In genomic region chr5:131171276-131171815, GRCh38 we compare ENCODE assay signal across 8 cellular contexts. TPM values are rescaled to one million over a fixed set of nuclear protein-coding genes. Genes with fewer than 3 reads are reported as not detected.
A peak's percentile ranks its signal among the peaks of the same experiment; 100 is the strongest.
DNase-seq lines count a peak whose midpoint lies in the region; ATAC-seq and TF ChIP-seq lines count a peak whose summit lies in the region.

No MANE protein-coding gene starts in this region.

- DNase-seq in GM06990 (ENCODE audit: extremely low read depth, insufficient read length) (no peak), MG63 (no peak), astrocyte of the cerebellum (ENCODE audit: low read depth) (no peak), stomach (no peak), GM13977 (ENCODE audit: low spot score) (no peak)

- TF ChIP-seq EP300 in stomach (IDR thresholded peaks at IDR 0.05), result no peak

- in situ Hi-C loops in astrocyte of the cerebellum (cut with HindIII; ENCODE audit: low sequenced_read_pairs), result no loop called here
- in situ Hi-C loops in GM13977 (cut with MboI; ENCODE audit: low pct_unique_long_range_greater_than_20kb, low sequenced_read_pairs, unreplicated experiment), result no loop called here

- H3K4me3 ChIP-seq in GM06990 (replicated peaks; ENCODE audit: low read depth, low read length) (peak overlapping the region; percentile 76), MG63 (peak overlapping the region; percentile 66), astrocyte of the cerebellum (ENCODE audit: low read depth, low read length) (peak overlapping the region; percentile 62), stomach (peak overlapping the region; percentile 57 to 67 (median 64))

- TF ChIP-seq CTCF in GM06990 (IDR thresholded peaks at IDR 0.05; ENCODE audit: insufficient read depth, low read length, poor library complexity, severe bottlenecking) (no peak), astrocyte of the cerebellum (IDR thresholded peaks at IDR 0.05; ENCODE audit: low read depth, low read length, missing control alignments) (no peak), stomach (IDR thresholded peaks at IDR 0.05) (no peak), GM13977 (IDR thresholded peaks at IDR 0.05; ENCODE audit: extremely low read depth, insufficient read depth, missing control alignments) (no peak)

- intact Hi-C loops in stomach (cut with DNase I; ENCODE audit: low total_unique reads), result no loop called here

- ATAC-seq in HG02870 (IDR thresholded peaks at IDR 0.05; ENCODE audit: unreplicated experiment) (no peak), GM21447 (IDR thresholded peaks at IDR 0.05; ENCODE audit: unreplicated experiment) (no peak)

- TF ChIP-seq POLR2A in stomach (IDR thresholded peaks at IDR 0.05), result no peak

- H3K36me3 ChIP-seq in GM06990 (ENCODE audit: control insufficient read depth, insufficient read depth, low read length) (no peaks in the 10 kb centered on the region), MG63 (no peaks in the 10 kb centered on the region), stomach (no peaks in the 10 kb centered on the region)

- H3K9me3 ChIP-seq in MG63 (no peaks in the 10 kb centered on the region), stomach (no peaks in the 10 kb centered on the region)

- H3K4me1 ChIP-seq in stomach, result peaks cover 7 to 21% (median 18%) of the 10 kb centered on the region in 4 donors

- H3K27me3 ChIP-seq in GM06990 (replicated peaks; ENCODE audit: control insufficient read depth, insufficient read depth, low read length) (no peaks in the 10 kb centered on the region), MG63 (no peaks in the 10 kb centered on the region), layer of hippocampus (ENCODE audit: control insufficient read depth, insufficient read depth, low read length) (no peaks in the 10 kb centered on the region), stomach (no peaks in the 10 kb centered on the region)

- H3K27ac ChIP-seq in layer of hippocampus (ENCODE audit: low read depth, low read length) (peak overlapping the region; percentile 79), stomach (peak overlapping the region; percentile 61 to 88 (median 79))

- whole genome bisulfite sequencing in stomach, 5 donors, result 1 to 3% (median 1%) methylated on average over 11 of the region's 11 CpGs

RNA-seq across cellular contexts. Expression of gene LYRM7, which starts 0.6 kb away (rescaled TPM):
- total RNA-seq in MG63 (2014; rRNA removed; shearing (Covaris generic); ENCODE audit: low replicate concordance), result 4.6 and 6.2 TPM in 2 replicates
- 10 to 100 TPM in 2 of 5 donors, 1 to 10 TPM in 3; 1.3 to 17.1 (median 3.8) TPM for total RNA-seq in stomach
- 1 to 10 TPM; 2.7 to 3.8 (median 3.5) TPM for polyA plus RNA-seq in stomach

RNA-seq across cellular contexts. Expression of gene HINT1, which starts 6.3 kb away (rescaled TPM):
- 515 and 863 TPM in 2 replicates for total RNA-seq in MG63 (2014; rRNA removed; shearing (Covaris generic); ENCODE audit: low replicate concordance)
- 100 to 1,000 TPM; 120 to 683 (median 168) TPM for total RNA-seq in stomach
- polyA plus RNA-seq in stomach, result 100 to 1,000 TPM; 270 to 325 (median 303) TPM
